Comparison of ENCODE assay signal across 9 cellular contexts in genomic region chr17:19062009-19062717, GRCh38. TPM values are rescaled to one million over a fixed set of nuclear protein-coding genes. Genes with fewer than 3 reads are reported as not detected.
DNase-seq lines count a peak whose midpoint lies in the region; ATAC-seq and TF ChIP-seq lines count a peak whose summit lies in the region.
"Not testable (repeated sequence)": the region's sequence is repeated elsewhere in the genome, so short reads cannot be mapped to it uniquely, and the experiment has no call there.
"Had no signal": no experiment of that assay in that cellular context is flagged by ENCODE, and none has a peak within 500 bp of the region (broad histone marks: within the 10 kb centered on the region; RNA-seq: fewer than 3 reads in every experiment).

No MANE protein-coding gene starts in this region.

- not testable (repeated sequence) for H3K9ac ChIP-seq in mammary epithelial cell (ENCODE audit: insufficient read depth, low read length)

- H3K27ac Mint-ChIP-seq in Caco-2 (ENCODE audit: unreplicated experiment), result not testable (repeated sequence)

- H3K9me3 Mint-ChIP-seq in Caco-2 (ENCODE audit: unreplicated experiment), result not testable (repeated sequence)

- ATAC-seq in GM19438 (IDR thresholded peaks at IDR 0.05; ENCODE audit: low read depth, unreplicated experiment), result peak; percentile 83
- peak; percentile 37 for ATAC-seq in HG02678 (IDR thresholded peaks at IDR 0.05; ENCODE audit: unreplicated experiment)
- ATAC-seq in HG03565 (IDR thresholded peaks at IDR 0.05; ENCODE audit: unreplicated experiment), result peak; percentile 64
- ATAC-seq in left lung, result peak; percentile 9

- dilution Hi-C loops in mammary epithelial cell (cut with HindIII; ENCODE audit: low sequenced_read_pairs), result not testable (repeated sequence)

- in situ Hi-C loops in mammary epithelial cell (cut with MboI; ENCODE audit: low sequenced_read_pairs in 2 of 2), result not testable (repeated sequence)

- not testable (repeated sequence) for H3K36me3 ChIP-seq in Caco-2 (ENCODE audit: control insufficient read depth, insufficient read depth, low read length); mammary epithelial cell (ENCODE audit: insufficient read depth, low read length); left lung

- CTCF ChIA-PET in Caco-2 (lab: Charles Lee); mammary epithelial cell (lab: Charles Lee; ENCODE audit: low non-redundant PET): not testable (repeated sequence)

- not testable (repeated sequence) for H3K27me3 Mint-ChIP-seq in Caco-2 (ENCODE audit: insufficient read depth, unreplicated experiment)

- H3K79me2 ChIP-seq in mammary epithelial cell (ENCODE audit: insufficient read depth, low read length), result not testable (repeated sequence)

- H2AFZ ChIP-seq in mammary epithelial cell (ENCODE audit: low read depth, low read length), result not testable (repeated sequence)

- H3K36me3 Mint-ChIP-seq in Caco-2 (ENCODE audit: insufficient read depth, unreplicated experiment), result not testable (repeated sequence)

- intact Hi-C loops in Caco-2 (cut with micrococcal nuclease; ENCODE audit: unreplicated experiment); mammary epithelial cell (cut with micrococcal nuclease); left lung (cut with DNase I): not testable (repeated sequence)

- BruUV-seq in Caco-2 (replicated peaks; lab: Mats Ljungman, UMichigan), result not testable (repeated sequence)
- BruUV-seq in mammary epithelial cell (replicated peaks; lab: Mats Ljungman, UMichigan), result TSS peak; percentile 91

- not testable (repeated sequence) for H3K4me3 Mint-ChIP-seq in Caco-2 (ENCODE audit: unreplicated experiment)

- H4K20me1 ChIP-seq in mammary epithelial cell (ENCODE audit: insufficient read depth, low read length), result not testable (repeated sequence)

- no CpG with 5 or more reads among the region's 51 CpGs for WGBS in mammary epithelial cell (ENCODE audit: low coverage, missing lambda C conversion rate)

- not testable (repeated sequence) for H3K4me3 ChIP-seq in Caco-2 (ENCODE audit: low read depth, low read length); mammary epithelial cell (replicated peaks in 1 of 3; ENCODE audit: insufficient read depth in 1 of 3, low read depth in 2 of 3, low read length in 3 of 3); left lung

- not testable (repeated sequence) for H3K9me3 ChIP-seq in Caco-2; mammary epithelial cell (replicated peaks; ENCODE audit: insufficient read depth, low read length); left lung

- peak; percentile 49 to 75 for DNase-seq in Caco-2
- peak in 2 of 3 experiments; percentile 91 to 94 for DNase-seq in activated CD8-positive, alpha-beta memory T cell treated with anti-CD3 and anti-CD28 coated beads for 48 hours (ENCODE audit: low read depth in 2 of 3, low spot score in 2 of 3)
- DNase-seq in mammary epithelial cell, result not testable (repeated sequence)
- DNase-seq in left lung, result peak; percentile 6 to 31
- DNase-seq in stimulated activated CD8-positive, alpha-beta memory T cell treated with anti-CD3 and anti-CD28 coated beads, Interleukin-12 subunit alpha, Interleukin-12 subunit beta, amount 100 ng/mL, for 4 hours (ENCODE audit: low read depth), result peak; percentile 72

- H3K4me2 ChIP-seq in mammary epithelial cell (ENCODE audit: insufficient read depth, low read depth, low read length), result not testable (repeated sequence)

- not testable (repeated sequence) for H3K27ac ChIP-seq in mammary epithelial cell (ENCODE audit: insufficient read depth, low read depth, low read length); left lung

- POLR2A ChIA-PET in Caco-2 (lab: Charles Lee), result not testable (repeated sequence)

- not testable (repeated sequence) for H3K4me1 Mint-ChIP-seq in Caco-2 (ENCODE audit: low read depth, unreplicated experiment)

- not testable (repeated sequence) for TF ChIP-seq CTCF in Caco-2 (IDR thresholded peaks at IDR 0.05; ENCODE audit: insufficient read depth in 1 of 2, low read depth in 1 of 2, low read length in 1 of 2, severe bottlenecking in 1 of 2, unreplicated experiment in 1 of 2); mammary epithelial cell (conservative IDR thresholded peaks at IDR 0.05 in 1 of 2, IDR thresholded peaks at IDR 0.05 in 1 of 2; ENCODE audit: extremely low read depth in 1 of 2, insufficient read depth in 1 of 2, low read depth in 1 of 2, low read length in 2 of 2); left lung (IDR thresholded peaks at IDR 0.05)

- H3K27me3 ChIP-seq in Caco-2 (replicated peaks; ENCODE audit: control insufficient read depth, insufficient read depth, low read length); mammary epithelial cell (ENCODE audit: insufficient read depth, low read length); left lung: not testable (repeated sequence)

- not testable (repeated sequence) for H3K4me1 ChIP-seq in Caco-2; mammary epithelial cell (ENCODE audit: insufficient read depth, low read length); left lung

RNA-seq across cellular contexts. Expression of gene GRAP, which starts 15.4 kb away (rescaled TPM):
- total RNA-seq in Caco-2 (2022), result 0.50 TPM in 1 of 2 replicates, not detected in the other
- total RNA-seq in mammary epithelial cell, result not detected
- not detected for polyA plus RNA-seq in mammary epithelial cell
- not detected for polyA minus RNA-seq in mammary epithelial cell
- 10 to 100 TPM in 1 of 2 donors, 1 to 10 TPM in 1; 5.4 to 10.6 TPM for total RNA-seq in left lung
- total RNA-seq: Daoy had no signal

RNA-seq across cellular contexts. Expression of gene FAM83G, which starts 57.6 kb away (rescaled TPM):
- total RNA-seq in Caco-2 (2022) (24.3 and 28.1 TPM in 2 replicates), mammary epithelial cell (10 to 100 TPM; 25.7 to 36.3 TPM), left lung (10 to 100 TPM in 1 of 2 donors, 1 to 10 TPM in 1; 8.8 to 12.1 TPM)
- 17.4 TPM for polyA plus RNA-seq in mammary epithelial cell
- polyA minus RNA-seq in mammary epithelial cell, result 24.7 TPM

Comparison
In these comparisons a context has a peak if more than half of its experiments do, and no peak if none do; other contexts are left out.
1. ATAC-seq: peak in every context shown above with its lines; median percentile 83 in GM19438; 64 in HG03565; 37 in HG02678; 9 in left lung.